Comparison of ENCODE assay signal across 1 cellular context in genomic region chr5:40832345-40832744, GRCh38.
TF ChIP-seq lines count a peak whose summit lies in the region.

No MANE protein-coding gene starts in this region.

TF ChIP-seq in IMR-90, 13 proteins besides CTCF, POLR2A, EP300 and RAD21:
- peak; percentile 59; the same call in 1 of the 2 replicates for TF ChIP-seq CEBPB (IDR thresholded peaks at IDR 0.05; ENCODE audit: low read depth, low read length)
- no peak for TF ChIP-seq MAFK (IDR thresholded peaks at IDR 0.05; ENCODE audit: low read depth, low read length)
- no peak for TF ChIP-seq RFX5 (IDR thresholded peaks at IDR 0.05; ENCODE audit: low read depth, low read length)
- TF ChIP-seq ELK1 (IDR thresholded peaks at IDR 0.05; ENCODE audit: borderline replicate concordance, low read depth, low read length): no peak
- no peak for TF ChIP-seq RCOR1 (IDR thresholded peaks at IDR 0.05; ENCODE audit: insufficient replicate concordance, low read length)
TF ChIP-seq in IMR-90: peak in this region for 1.
